2 cellular contexts compared by ENCODE assay signal in the genomic region with DNA sequence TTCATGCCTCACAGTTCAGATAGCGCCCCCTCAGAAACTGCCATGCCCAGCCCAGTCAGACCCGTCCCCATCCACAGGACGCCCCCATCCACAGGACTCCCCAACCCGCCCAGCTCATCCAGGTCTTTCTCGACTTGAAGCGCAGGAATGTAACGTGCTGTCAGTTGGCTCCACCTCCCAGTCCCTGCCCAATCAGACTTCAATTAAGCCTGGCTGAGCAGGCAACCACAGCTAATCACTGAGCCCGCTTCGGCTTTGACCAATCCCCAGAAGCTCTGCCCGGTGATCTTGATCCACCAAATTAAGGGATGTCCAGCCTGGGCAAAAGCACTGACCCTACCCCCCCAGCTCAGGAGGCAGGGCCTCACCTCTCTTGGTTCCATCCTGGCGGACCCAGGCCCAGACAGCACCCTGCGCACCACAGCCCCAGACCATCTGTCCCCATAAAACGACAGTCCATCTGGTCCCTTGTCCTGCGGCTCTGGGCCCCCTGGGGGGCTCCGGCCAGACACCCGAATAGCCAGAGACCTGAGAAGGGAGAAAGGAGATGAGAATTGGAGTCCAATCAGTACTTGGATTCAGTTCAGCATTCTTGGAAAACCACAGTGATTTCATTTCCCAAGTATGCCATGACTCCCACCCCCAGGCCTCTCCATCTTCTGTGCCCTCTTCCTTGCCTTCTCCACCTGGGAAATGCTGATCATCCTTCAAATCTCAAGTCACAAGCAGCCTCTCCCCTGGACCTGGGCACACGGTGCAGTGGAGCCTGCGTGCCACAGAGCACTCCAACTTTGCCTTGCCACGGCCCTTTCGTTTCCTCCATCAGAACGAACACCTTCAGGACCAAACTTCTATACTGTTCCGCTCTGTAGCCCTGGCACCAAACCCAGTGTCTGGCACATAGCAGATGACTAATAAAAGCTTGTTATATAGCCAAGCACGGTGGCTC.
TF ChIP-seq lines count a peak whose summit lies in the region.

No MANE protein-coding gene starts in this region.

TF ChIP-seq in A549, 52 proteins besides CTCF, POLR2A, EP300 and RAD21 (continued from another document):
- TF ChIP-seq PHF8 (IDR thresholded peaks at IDR 0.05; ENCODE audit: borderline replicate concordance, low read depth) (no peak), FOSL2 (IDR thresholded peaks at IDR 0.05) (no peak), FOSL2 (CRISPR knock-in tag; IDR thresholded peaks at IDR 0.05) (no peak)
- TF ChIP-seq, protein P1, sequence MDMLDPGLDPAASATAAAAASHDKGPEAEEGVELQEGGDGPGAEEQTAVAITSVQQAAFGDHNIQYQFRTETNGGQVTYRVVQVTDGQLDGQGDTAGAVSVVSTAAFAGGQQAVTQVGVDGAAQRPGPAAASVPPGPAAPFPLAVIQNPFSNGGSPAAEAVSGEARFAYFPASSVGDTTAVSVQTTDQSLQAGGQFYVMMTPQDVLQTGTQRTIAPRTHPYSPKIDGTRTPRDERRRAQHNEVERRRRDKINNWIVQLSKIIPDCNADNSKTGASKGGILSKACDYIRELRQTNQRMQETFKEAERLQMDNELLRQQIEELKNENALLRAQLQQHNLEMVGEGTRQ (IDR thresholded peaks at IDR 0.05), result no peak
TF ChIP-seq in A549: peak in this region for 0.

TF ChIP-seq in HEK293, 187 proteins besides CTCF, POLR2A, EP300 and RAD21 (continued from another document):
- TF ChIP-seq, protein P2, sequence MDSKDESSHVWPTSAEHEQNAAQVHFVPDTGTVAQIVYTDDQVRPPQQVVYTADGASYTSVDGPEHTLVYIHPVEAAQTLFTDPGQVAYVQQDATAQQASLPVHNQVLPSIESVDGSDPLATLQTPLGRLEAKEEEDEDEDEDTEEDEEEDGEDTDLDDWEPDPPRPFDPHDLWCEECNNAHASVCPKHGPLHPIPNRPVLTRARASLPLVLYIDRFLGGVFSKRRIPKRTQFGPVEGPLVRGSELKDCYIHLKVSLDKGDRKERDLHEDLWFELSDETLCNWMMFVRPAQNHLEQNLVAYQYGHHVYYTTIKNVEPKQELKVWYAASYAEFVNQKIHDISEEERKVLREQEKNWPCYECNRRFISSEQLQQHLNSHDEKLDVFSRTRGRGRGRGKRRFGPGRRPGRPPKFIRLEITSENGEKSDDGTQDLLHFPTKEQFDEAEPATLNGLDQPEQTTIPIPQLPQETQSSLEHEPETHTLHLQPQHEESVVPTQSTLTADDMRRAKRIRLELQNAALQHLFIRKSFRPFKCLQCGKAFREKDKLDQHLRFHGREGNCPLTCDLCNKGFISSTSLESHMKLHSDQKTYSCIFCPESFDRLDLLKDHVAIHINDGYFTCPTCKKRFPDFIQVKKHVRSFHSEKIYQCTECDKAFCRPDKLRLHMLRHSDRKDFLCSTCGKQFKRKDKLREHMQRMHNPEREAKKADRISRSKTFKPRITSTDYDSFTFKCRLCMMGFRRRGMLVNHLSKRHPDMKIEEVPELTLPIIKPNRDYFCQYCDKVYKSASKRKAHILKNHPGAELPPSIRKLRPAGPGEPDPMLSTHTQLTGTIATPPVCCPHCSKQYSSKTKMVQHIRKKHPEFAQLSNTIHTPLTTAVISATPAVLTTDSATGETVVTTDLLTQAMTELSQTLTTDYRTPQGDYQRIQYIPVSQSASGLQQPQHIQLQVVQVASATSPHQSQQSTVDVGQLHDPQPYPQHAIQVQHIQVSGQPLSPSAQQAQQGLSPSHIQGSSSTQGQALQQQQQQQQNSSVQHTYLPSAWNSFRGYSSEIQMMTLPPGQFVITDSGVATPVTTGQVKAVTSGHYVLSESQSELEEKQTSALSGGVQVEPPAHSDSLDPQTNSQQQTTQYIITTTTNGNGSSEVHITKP (tag by site-specific recombination; IDR thresholded peaks at IDR 0.05), result peak; percentile 38; the same call in 1 of the 2 replicates
- TF ChIP-seq ZNF560 (tag by site-specific recombination; IDR thresholded peaks at IDR 0.05; ENCODE audit: borderline replicate concordance), result no peak
- TF ChIP-seq, protein P3, sequence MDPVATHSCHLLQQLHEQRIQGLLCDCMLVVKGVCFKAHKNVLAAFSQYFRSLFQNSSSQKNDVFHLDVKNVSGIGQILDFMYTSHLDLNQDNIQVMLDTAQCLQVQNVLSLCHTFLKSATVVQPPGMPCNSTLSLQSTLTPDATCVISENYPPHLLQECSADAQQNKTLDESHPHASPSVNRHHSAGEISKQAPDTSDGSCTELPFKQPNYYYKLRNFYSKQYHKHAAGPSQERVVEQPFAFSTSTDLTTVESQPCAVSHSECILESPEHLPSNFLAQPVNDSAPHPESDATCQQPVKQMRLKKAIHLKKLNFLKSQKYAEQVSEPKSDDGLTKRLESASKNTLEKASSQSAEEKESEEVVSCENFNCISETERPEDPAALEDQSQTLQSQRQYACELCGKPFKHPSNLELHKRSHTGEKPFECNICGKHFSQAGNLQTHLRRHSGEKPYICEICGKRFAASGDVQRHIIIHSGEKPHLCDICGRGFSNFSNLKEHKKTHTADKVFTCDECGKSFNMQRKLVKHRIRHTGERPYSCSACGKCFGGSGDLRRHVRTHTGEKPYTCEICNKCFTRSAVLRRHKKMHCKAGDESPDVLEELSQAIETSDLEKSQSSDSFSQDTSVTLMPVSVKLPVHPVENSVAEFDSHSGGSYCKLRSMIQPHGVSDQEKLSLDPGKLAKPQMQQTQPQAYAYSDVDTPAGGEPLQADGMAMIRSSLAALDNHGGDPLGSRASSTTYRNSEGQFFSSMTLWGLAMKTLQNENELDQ (tag by site-specific recombination; IDR thresholded peaks at IDR 0.05; ENCODE audit: low read depth), result no peak
- TF ChIP-seq ZNF664 (tag by site-specific recombination; IDR thresholded peaks at IDR 0.05), result 0 out of 2 replicates have a peak, but pooled peaks have one; percentile 30
- TF ChIP-seq ZFHX2 (tag by site-specific recombination; conservative IDR thresholded peaks at IDR 0.05), result no peak; the same call in 1 of the 2 replicates
- TF ChIP-seq ZFP37 (tag by site-specific recombination; IDR thresholded peaks at IDR 0.05), result no peak
- no peak for TF ChIP-seq ZNF701 (tag by site-specific recombination; IDR thresholded peaks at IDR 0.05)
- TF ChIP-seq, protein P4, sequence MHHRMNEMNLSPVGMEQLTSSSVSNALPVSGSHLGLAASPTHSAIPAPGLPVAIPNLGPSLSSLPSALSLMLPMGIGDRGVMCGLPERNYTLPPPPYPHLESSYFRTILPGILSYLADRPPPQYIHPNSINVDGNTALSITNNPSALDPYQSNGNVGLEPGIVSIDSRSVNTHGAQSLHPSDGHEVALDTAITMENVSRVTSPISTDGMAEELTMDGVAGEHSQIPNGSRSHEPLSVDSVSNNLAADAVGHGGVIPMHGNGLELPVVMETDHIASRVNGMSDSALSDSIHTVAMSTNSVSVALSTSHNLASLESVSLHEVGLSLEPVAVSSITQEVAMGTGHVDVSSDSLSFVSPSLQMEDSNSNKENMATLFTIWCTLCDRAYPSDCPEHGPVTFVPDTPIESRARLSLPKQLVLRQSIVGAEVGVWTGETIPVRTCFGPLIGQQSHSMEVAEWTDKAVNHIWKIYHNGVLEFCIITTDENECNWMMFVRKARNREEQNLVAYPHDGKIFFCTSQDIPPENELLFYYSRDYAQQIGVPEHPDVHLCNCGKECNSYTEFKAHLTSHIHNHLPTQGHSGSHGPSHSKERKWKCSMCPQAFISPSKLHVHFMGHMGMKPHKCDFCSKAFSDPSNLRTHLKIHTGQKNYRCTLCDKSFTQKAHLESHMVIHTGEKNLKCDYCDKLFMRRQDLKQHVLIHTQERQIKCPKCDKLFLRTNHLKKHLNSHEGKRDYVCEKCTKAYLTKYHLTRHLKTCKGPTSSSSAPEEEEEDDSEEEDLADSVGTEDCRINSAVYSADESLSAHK (tag by site-specific recombination; IDR thresholded peaks at IDR 0.05), result 0 out of 2 replicates have a peak, but pooled peaks have one; percentile 10
- TF ChIP-seq, protein P5, sequence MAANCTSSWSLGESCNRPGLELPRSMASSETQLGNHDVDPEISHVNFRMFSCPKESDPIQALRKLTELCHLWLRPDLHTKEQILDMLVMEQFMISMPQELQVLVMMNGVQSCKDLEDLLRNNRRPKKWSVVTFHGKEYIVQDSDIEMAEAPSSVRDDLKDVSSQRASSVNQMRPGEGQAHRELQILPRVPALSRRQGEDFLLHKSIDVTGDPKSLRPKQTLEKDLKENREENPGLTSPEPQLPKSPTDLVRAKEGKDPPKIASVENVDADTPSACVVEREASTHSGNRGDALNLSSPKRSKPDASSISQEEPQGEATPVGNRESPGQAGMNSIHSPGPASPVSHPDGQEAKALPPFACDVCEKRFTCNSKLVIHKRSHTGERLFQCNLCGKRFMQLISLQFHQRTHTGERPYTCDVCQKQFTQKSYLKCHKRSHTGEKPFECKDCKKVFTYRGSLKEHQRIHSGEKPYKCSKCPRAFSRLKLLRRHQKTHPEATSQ (tag by site-specific recombination; IDR thresholded peaks at IDR 0.05), result no peak
- TF ChIP-seq SP2 (tag by site-specific recombination; IDR thresholded peaks at IDR 0.05), result peak; percentile 41
- no peak for TF ChIP-seq SCRT1 (tag by site-specific recombination; IDR thresholded peaks at IDR 0.05; ENCODE audit: borderline replicate concordance)
- no peak for TF ChIP-seq ZNF23 (tag by site-specific recombination; IDR thresholded peaks at IDR 0.05; ENCODE audit: borderline replicate concordance)
- no peak for TF ChIP-seq ZNF777 (tag by site-specific recombination; IDR thresholded peaks at IDR 0.05; ENCODE audit: borderline replicate concordance)
- TF ChIP-seq GLI2 (tag by site-specific recombination; IDR thresholded peaks at IDR 0.05; ENCODE audit: borderline replicate concordance, low read depth), result no peak
